ENCODE assay signal across 15 cellular contexts in genomic region chr20:19981091-19981490, GRCh38. TPM values are rescaled to one million over a fixed set of nuclear protein-coding genes. Genes with fewer than 3 reads are reported as not detected.
DNase-seq lines count a peak whose midpoint lies in the region; ATAC-seq and TF ChIP-seq lines count a peak whose summit lies in the region.
"Had no signal": no experiment of that assay in that cellular context is flagged by ENCODE, and none has a peak within 500 bp of the region (broad histone marks: within the 10 kb centered on the region; RNA-seq: fewer than 3 reads in every experiment).

No MANE protein-coding gene starts in this region.

- CTCF ChIA-PET in RWPE1 (lab: Yijun Ruan, JAX), result no interaction called here

- H3K36me3 ChIP-seq in psoas muscle (ENCODE audit: insufficient read depth in 1 of 2, low read depth in 1 of 2), result peaks cover 0 to 7% of the 10 kb centered on the region in 2 donors
- H3K36me3 ChIP-seq: gastrocnemius medialis, thyroid gland had no signal

- ATAC-seq in psoas muscle (peak in 3 of 4 donors; percentile 51 to 64 (median 59)), GM18907 (IDR thresholded peaks at IDR 0.05; ENCODE audit: unreplicated experiment) (no peak), HG02623 (IDR thresholded peaks at IDR 0.05; ENCODE audit: unreplicated experiment) (no peak)

- DNase-seq in EL (peak; percentile 72), RWPE1 (ENCODE audit: low spot score) (no peak), fibroblast of gingiva (ENCODE audit: low read depth) (peak; percentile 29), psoas muscle (no peak), NCI-H128 (lab: John Stamatoyannopoulos, UW; ENCODE audit: unreplicated experiment) (no peak), germinal center (ENCODE audit: low spot score) (no peak)
- DNase-seq: activated CD4-positive, alpha-beta memory T cell treated with anti-CD3 and anti-CD28 coated beads for 36 hours; amygdala; Calu3; NCI-H2081; stimulated activated CD4-positive, alpha-beta T cell treated with anti-CD3 and anti-CD28 coated beads, Interleukin-2, amount 100 ng/mL, for 24 hours; thyroid gland had no signal

- intact Hi-C loops in psoas muscle (cut with DNase I), result no loop called here

- POLR2A ChIA-PET in RWPE1 (lab: Yijun Ruan, JAX; ENCODE audit: low non-redundant PET), result no interaction called here

- H3K27ac ChIP-seq in RWPE1, result peak overlapping the region; percentile 78
- H3K27ac ChIP-seq in psoas muscle, result no peak overlapping the region

- H3K27me3 ChIP-seq in psoas muscle (ENCODE audit: insufficient read depth in 3 of 3, low read length in 2 of 3), result no peaks in the 10 kb centered on the region
- H3K27me3 ChIP-seq: gastrocnemius medialis, thyroid gland had no signal

- no peaks in the 10 kb centered on the region for H3K9me3 ChIP-seq in psoas muscle
- H3K9me3 ChIP-seq: gastrocnemius medialis, thyroid gland had no signal

- no peak overlapping the region for H3K4me3 ChIP-seq in psoas muscle
- H3K4me3 ChIP-seq: gastrocnemius medialis, thyroid gland had no signal

- peaks cover 71% of the 10 kb centered on the region for H3K4me1 ChIP-seq in psoas muscle

- WGBS in psoas muscle, 3 donors, result 63 to 80% (median 65%) methylated on average over 7 of the region's 7 CpGs

- no peak for TF ChIP-seq CTCF in RWPE1 (conservative IDR thresholded peaks at IDR 0.05; ENCODE audit: low read depth)
- no peak for TF ChIP-seq CTCF in psoas muscle (IDR thresholded peaks at IDR 0.05)

RNA-seq across cellular contexts. Expression of gene NAA20, which starts 36.1 kb away (rescaled TPM):
- 100 to 1,000 TPM in 1 of 4 donors, 10 to 100 TPM in 3; 64.2 to 121 (median 89.5) TPM for total RNA-seq in psoas muscle
- 100 to 1,000 TPM in 2 of 3 donors, 10 to 100 TPM in 1; 95.4 to 114 (median 112) TPM for polyA plus RNA-seq in psoas muscle

Comparison
In these comparisons a context has a peak if more than half of its experiments do, and no peak if none do; other contexts are left out.
1. DNase-seq: peak in EL (single experiment) and fibroblast of gingiva (single experiment); none in RWPE1 (single experiment), psoas muscle (0 of 2), NCI-H128 (single experiment) and germinal center (single experiment).
2. ATAC-seq: peak in psoas muscle (3 of 4); none in GM18907 (single experiment) and HG02623 (single experiment).